ENCODE assay signal across 8 cellular contexts in genomic region chr19:45059258-45059965, GRCh38. TPM values are rescaled to one million over a fixed set of nuclear protein-coding genes. Genes with fewer than 3 reads are reported as not detected.
DNase-seq lines count a peak whose midpoint lies in the region; ATAC-seq and TF ChIP-seq lines count a peak whose summit lies in the region.

No MANE protein-coding gene starts in this region.

- TF ChIP-seq CTCF in foreskin fibroblast (IDR thresholded peaks at IDR 0.05; ENCODE audit: low read depth, low read length) (peak; percentile 77), omental fat pad (IDR thresholded peaks at IDR 0.05) (peak in 1 of 3 donors; percentile 20), testis (IDR thresholded peaks at IDR 0.05) (peak; percentile 81 to 92 (median 83))

- DNase-seq in GM04504 (ENCODE audit: low read depth) (peak; percentile 37), KG1 (lab: John Stamatoyannopoulos, UW) (peak; percentile 68), SHP77 treated with DMSO at 0.1 percent for 48 hours (lab: John Stamatoyannopoulos, UW) (peak; percentile 46), foreskin fibroblast (peak; percentile 51 to 87), omental fat pad (ENCODE audit: low spot score) (peak; percentile 89), testis (peak; percentile 90)
- DNase-seq in activated effector memory CD4-positive, alpha-beta T cell treated with Interleukin-2 at 50 U/mL for 16 hours, result peak; percentile 67

- H3K9me3 ChIP-seq in testis, result no peaks in the 10 kb centered on the region

- H3K36me3 ChIP-seq in testis (ENCODE audit: low read depth, missing control alignments), result no peaks in the 10 kb centered on the region

- ATAC-seq in omental fat pad (ENCODE audit: low FRiP score) (no peak), HG02870 (IDR thresholded peaks at IDR 0.05; ENCODE audit: unreplicated experiment) (no peak)

- TF ChIP-seq POLR2A in testis (IDR thresholded peaks at IDR 0.05), result no peak

- no peaks in the 10 kb centered on the region for H3K27me3 ChIP-seq in testis

- no peaks in the 10 kb centered on the region for H3K4me1 ChIP-seq in testis

- WGBS in testis, 2 donors, result 64 to 82% methylated on average over 12 to 16 of the region's 16 CpGs

- H3K27ac ChIP-seq in testis, result no peak overlapping the region

- intact Hi-C loops in testis (cut with DNase I; ENCODE audit: low total_unique reads), result no loop called here

- H3K4me3 ChIP-seq in foreskin fibroblast (ENCODE audit: low read depth in 1 of 2, low read length in 2 of 2) (no peak overlapping the region), testis (no peak overlapping the region)

RNA-seq across cellular contexts. Expression of gene ZNF296, which starts 16.9 kb away (rescaled TPM):
- total RNA-seq in omental fat pad, result 1 to 10 TPM in 2 of 4 donors, under 1 TPM in 2; 0.31 to 1.7 (median 1.1) TPM
- total RNA-seq in testis, result 1 to 10 TPM; 5.8 to 6.7 TPM
- polyA plus RNA-seq in testis (ENCODE audit: insufficient read depth, low read depth, low replicate concordance), result 3.0 TPM

RNA-seq across cellular contexts. Expression of gene GEMIN7, which starts 19.6 kb away (rescaled TPM):
- total RNA-seq in omental fat pad (10 to 100 TPM; 22.2 to 34.1 (median 27.9) TPM), testis (10 to 100 TPM in 1 of 2 donors, 1 to 10 TPM in 1; 7.6 to 13.5 TPM)
- polyA plus RNA-seq in testis (ENCODE audit: insufficient read depth, low read depth, low replicate concordance), result 9.7 TPM

RNA-seq across cellular contexts. Expression of gene CLASRP, which starts 20.6 kb away (rescaled TPM):
- total RNA-seq in omental fat pad (10 to 100 TPM; 49.3 to 78.2 (median 73.4) TPM), testis (100 to 1,000 TPM; 113 to 132 TPM)
- polyA plus RNA-seq in testis (ENCODE audit: insufficient read depth, low read depth, low replicate concordance), result 76.1 TPM

RNA-seq across cellular contexts. Expression of gene PPP1R37, which starts 33.6 kb away (rescaled TPM):
- total RNA-seq in omental fat pad (10 to 100 TPM; 13.6 to 23.7 (median 19.4) TPM), testis (10 to 100 TPM; 82.5 to 83.0 TPM)
- polyA plus RNA-seq in testis (ENCODE audit: insufficient read depth, low read depth, low replicate concordance), result 28.5 TPM

RNA-seq across cellular contexts. Expression of gene RELB, which starts 58.1 kb away (rescaled TPM):
- 10 to 100 TPM in 2 of 4 donors, 1 to 10 TPM in 2; 5.8 to 26.5 (median 13.5) TPM for total RNA-seq in omental fat pad
- total RNA-seq in testis, result 1 to 10 TPM; 9.1 to 9.7 TPM
- 10.1 TPM for polyA plus RNA-seq in testis (ENCODE audit: insufficient read depth, low read depth, low replicate concordance)

Comparison
In these comparisons a context has a peak if more than half of its experiments do, and no peak if none do; other contexts are left out.
1. DNase-seq: peak in every context shown above with its lines; median percentile 90 in testis; 89 in omental fat pad; 69 in foreskin fibroblast; 68 in KG1; 67 in activated effector memory CD4-positive, alpha-beta T cell treated with Interleukin-2 at 50 U/mL for 16 hours; 46 in SHP77 treated with DMSO at 0.1 percent for 48 hours; 37 in GM04504.